Comparison of ENCODE assay signal across 8 cellular contexts in genomic region chr6:53796451-53796780, GRCh38. TPM values are rescaled to one million over a fixed set of nuclear protein-coding genes. Genes with fewer than 3 reads are reported as not detected.
DNase-seq lines count a peak whose midpoint lies in the region; TF ChIP-seq lines count a peak whose summit lies in the region.

No MANE protein-coding gene starts in this region.

- H3K9ac ChIP-seq in HUES48 (ENCODE audit: low read depth, low read length) = no peak overlapping the region

- no peak for DNase-seq in activated CD4-positive, alpha-beta memory T cell treated with anti-CD3 and anti-CD28 coated beads for 36 hours
- DNase-seq in glutamatergic neuron (no peak), HCEC 1CT (no peak), NCI-H748 (lab: John Stamatoyannopoulos, UW; ENCODE audit: unreplicated experiment) (no peak)
- no peak for DNase-seq in central memory CD4-positive, alpha-beta T cell
- no peak for DNase-seq in activated effector memory CD4-positive, alpha-beta T cell treated with anti-CD3 and anti-CD28 coated beads, Interleukin-2, amount 50 U/mL, for 16 hours

- peaks cover 8% of the 10 kb centered on the region for H3K27me3 Mint-ChIP-seq in activated CD4-positive, alpha-beta memory T cell treated with anti-CD3 and anti-CD28 coated beads for 36 hours
- peaks cover 11% of the 10 kb centered on the region for H3K27me3 Mint-ChIP-seq in glutamatergic neuron (ENCODE audit: unreplicated experiment)

- POLR2A ChIA-PET in activated CD4-positive, alpha-beta memory T cell treated with anti-CD3 and anti-CD28 coated beads for 36 hours (lab: Charles Lee) = no interaction called here

- peaks cover 16% of the 10 kb centered on the region for H3K4me1 ChIP-seq in HUES48 (ENCODE audit: control insufficient read depth, insufficient read depth, low read length)

- no peaks in the 10 kb centered on the region for H3K9me3 Mint-ChIP-seq in activated CD4-positive, alpha-beta memory T cell treated with anti-CD3 and anti-CD28 coated beads for 36 hours
- peaks cover 17% of the 10 kb centered on the region for H3K9me3 Mint-ChIP-seq in glutamatergic neuron (ENCODE audit: unreplicated experiment)

- no peak overlapping the region for H3K27ac Mint-ChIP-seq in activated CD4-positive, alpha-beta memory T cell treated with anti-CD3 and anti-CD28 coated beads for 36 hours
- H3K27ac Mint-ChIP-seq in glutamatergic neuron (ENCODE audit: unreplicated experiment) = no peak overlapping the region

- H3K4me3 Mint-ChIP-seq in activated CD4-positive, alpha-beta memory T cell treated with anti-CD3 and anti-CD28 coated beads for 36 hours = peak overlapping the region; percentile 97
- peak overlapping the region; percentile 98 for H3K4me3 Mint-ChIP-seq in glutamatergic neuron (ENCODE audit: unreplicated experiment)

- peak overlapping the region; percentile 97 for H3K4me3 ChIP-seq in HUES48 (ENCODE audit: low read depth, low read length)
- peak overlapping the region in 6 of 7 experiments; percentile 64 to 90 (median 83) for H3K4me3 ChIP-seq in skin epidermis

- no peaks in the 10 kb centered on the region for H3K36me3 ChIP-seq in HUES48 (ENCODE audit: control insufficient read depth, insufficient read depth, low read length)

- H3K4me1 Mint-ChIP-seq in activated CD4-positive, alpha-beta memory T cell treated with anti-CD3 and anti-CD28 coated beads for 36 hours (ENCODE audit: low read depth) = peaks cover 24% of the 10 kb centered on the region
- peaks cover 5% of the 10 kb centered on the region for H3K4me1 Mint-ChIP-seq in glutamatergic neuron (ENCODE audit: low read depth, unreplicated experiment)

- no peaks in the 10 kb centered on the region for H3K36me3 Mint-ChIP-seq in activated CD4-positive, alpha-beta memory T cell treated with anti-CD3 and anti-CD28 coated beads for 36 hours
- H3K36me3 Mint-ChIP-seq in glutamatergic neuron (ENCODE audit: unreplicated experiment) = no peaks in the 10 kb centered on the region

- no peak for TF ChIP-seq CTCF in glutamatergic neuron (IDR thresholded peaks at IDR 0.05; ENCODE audit: partially characterized antibody, unreplicated experiment)

- CTCF ChIA-PET in activated CD4-positive, alpha-beta memory T cell treated with anti-CD3 and anti-CD28 coated beads for 36 hours (lab: Charles Lee) = interaction anchor here (1.0 to 1.6 kb wide), 2 partner anchors 32 to 68 kb away, joined by 3 to 5 read pairs; no protein-coding TSS in a partner anchor

- no peak overlapping the region for H3K27ac ChIP-seq in HUES48 (ENCODE audit: low read depth, low read length)
- H3K27ac ChIP-seq in skin epidermis = peak overlapping the region in 13 of 21 experiments; percentile 67 to 92 (median 85)

- H3K27me3 ChIP-seq in HUES48 (ENCODE audit: control insufficient read depth, insufficient read depth, low read length) = peaks cover 24% of the 10 kb centered on the region

- intact Hi-C loops in activated CD4-positive, alpha-beta memory T cell treated with anti-CD3 and anti-CD28 coated beads for 36 hours (cut with micrococcal nuclease) = loop anchor here (5.0 kb wide), 1 partner anchor 144 kb away; no protein-coding TSS in a partner anchor

- H3K9me3 ChIP-seq in HUES48 (ENCODE audit: control insufficient read depth, insufficient read depth, low read length) = no peaks in the 10 kb centered on the region

RNA-seq across cellular contexts. Expression of gene LRRC1, which starts 1.6 kb away (rescaled TPM):
- 1 to 10 TPM; 3.2 TPM for total RNA-seq in activated CD4-positive, alpha-beta memory T cell treated with anti-CD3 and anti-CD28 coated beads for 36 hours
- total RNA-seq in glutamatergic neuron (ENCODE audit: unreplicated experiment) = 2.6 TPM
